In genomic region chrX:49073641-49074575, GRCh38 we compare ENCODE assay signal across 8 cellular contexts. TPM values are rescaled to one million over a fixed set of nuclear protein-coding genes. Genes with fewer than 3 reads are reported as not detected.
DNase-seq lines count a peak whose midpoint lies in the region; ATAC-seq, FAIRE-seq and TF ChIP-seq lines count a peak whose summit lies in the region.

Gene PRAF2 (minus strand): TSS chrX:49074002. CDS start chrX:49073987, 15 bp downstream.

- CTCF ChIA-PET in activated CD4-positive, alpha-beta T cell treated with anti-CD3 and anti-CD28 coated beads for 36 hours (lab: Charles Lee), result no interaction called here

- H3K9me3 ChIP-seq in keratinocyte (ENCODE audit: control insufficient read depth, low read depth, low read length), result no peaks in the 10 kb centered on the region

- POLR2A ChIA-PET in activated CD4-positive, alpha-beta T cell treated with anti-CD3 and anti-CD28 coated beads for 36 hours (lab: Charles Lee), result no interaction called here

- no peaks in the 10 kb centered on the region for H3K9me1 ChIP-seq in keratinocyte (ENCODE audit: control insufficient read depth, extremely low read depth, insufficient read depth, low read length)

- DNase-seq in NCI-H226 (peak; percentile 83), chondrocyte (ENCODE audit: low spot score) (peak; percentile 95), keratinocyte (ENCODE audit: low read depth, low spot score) (peak; percentile 38), 8988T (no peak)
- DNase-seq in activated CD4-positive, alpha-beta T cell treated with anti-CD3 and anti-CD28 coated beads for 36 hours, result peak; percentile 94
- DNase-seq in stimulated activated CD4-positive, alpha-beta T cell treated with anti-CD3 and anti-CD28 coated beads, Interleukin-12 subunit alpha, Interleukin-12 subunit beta, amount 100 ng/mL, for 48 hours (ENCODE audit: low read depth in 2 of 3, low spot score in 1 of 3), result peak; percentile 79 to 87 (median 85)

- H3K4me1 ChIP-seq in keratinocyte (ENCODE audit: control insufficient read depth, extremely low read depth, insufficient read depth, low read length), result peaks cover 2% of the 10 kb centered on the region

- H3K9me3 Mint-ChIP-seq in activated CD4-positive, alpha-beta T cell treated with anti-CD3 and anti-CD28 coated beads for 36 hours (ENCODE audit: low read depth), result no peaks in the 10 kb centered on the region
- no peaks in the 10 kb centered on the region for H3K9me3 Mint-ChIP-seq in chondrocyte (ENCODE audit: low read depth)

- peak within 1 kb of the TSS; percentile 73 for H3K27ac Mint-ChIP-seq in activated CD4-positive, alpha-beta T cell treated with anti-CD3 and anti-CD28 coated beads for 36 hours
- H3K27ac Mint-ChIP-seq in chondrocyte (ENCODE audit: unreplicated experiment), result peak within 1 kb of the TSS; percentile 85

- TF ChIP-seq CTCF in chondrocyte (IDR thresholded peaks at IDR 0.05), result no peak
- TF ChIP-seq CTCF in keratinocyte (optimal IDR thresholded peaks at IDR 0.05 in 1 of 3, IDR thresholded peaks at IDR 0.05 in 1 of 3, conservative IDR thresholded peaks at IDR 0.05 in 1 of 3; ENCODE audit: extremely low read depth in 1 of 3, insufficient read depth in 2 of 3, low read length in 3 of 3), result no peak

- no peaks in the 10 kb centered on the region for H3K27me3 ChIP-seq in keratinocyte (ENCODE audit: control insufficient read depth, extremely low read depth, insufficient read depth, low read length)

- H3K4me1 Mint-ChIP-seq in activated CD4-positive, alpha-beta T cell treated with anti-CD3 and anti-CD28 coated beads for 36 hours, result peaks cover 20% of the 10 kb centered on the region
- H3K4me1 Mint-ChIP-seq in chondrocyte (ENCODE audit: low read depth), result peaks cover 20% of the 10 kb centered on the region

- H3K4me2 ChIP-seq in keratinocyte (ENCODE audit: control insufficient read depth, extremely low read depth, insufficient read depth, low read depth, low read length), result peak within 1 kb of the TSS; percentile 62

- peak within 1 kb of the TSS; percentile 52 for H3K9ac ChIP-seq in keratinocyte (ENCODE audit: control insufficient read depth, extremely low read depth, insufficient read depth, low read length)

- H4K20me1 ChIP-seq in keratinocyte (ENCODE audit: control insufficient read depth, extremely low read depth, insufficient read depth, low read length), result no peaks in the 10 kb centered on the region

- peaks cover 7% of the 10 kb centered on the region for H3K36me3 Mint-ChIP-seq in activated CD4-positive, alpha-beta T cell treated with anti-CD3 and anti-CD28 coated beads for 36 hours (ENCODE audit: low read depth)
- H3K36me3 Mint-ChIP-seq in chondrocyte (ENCODE audit: low read depth), result no peaks in the 10 kb centered on the region

- H3K79me2 ChIP-seq in keratinocyte (ENCODE audit: control insufficient read depth, insufficient read depth, low read length), result no peaks in the 10 kb centered on the region

- H2AFZ ChIP-seq in keratinocyte (ENCODE audit: control insufficient read depth, low read length), result peak within 1 kb of the TSS; percentile 53

- no peaks in the 10 kb centered on the region for H3K27me3 Mint-ChIP-seq in activated CD4-positive, alpha-beta T cell treated with anti-CD3 and anti-CD28 coated beads for 36 hours
- H3K27me3 Mint-ChIP-seq in chondrocyte (ENCODE audit: low read depth), result no peaks in the 10 kb centered on the region

- H3K4me3 Mint-ChIP-seq in activated CD4-positive, alpha-beta T cell treated with anti-CD3 and anti-CD28 coated beads for 36 hours, result peak within 1 kb of the TSS; percentile 78
- peak within 1 kb of the TSS; percentile 81 for H3K4me3 Mint-ChIP-seq in chondrocyte (ENCODE audit: unreplicated experiment)

- peak; percentile 62 for ATAC-seq in GM18499 (IDR thresholded peaks at IDR 0.05; ENCODE audit: insufficient read depth, unreplicated experiment)
- peak; percentile 69 for ATAC-seq in HG03064 (IDR thresholded peaks at IDR 0.05; ENCODE audit: low read depth, unreplicated experiment)
- ATAC-seq in activated CD4-positive, alpha-beta T cell treated with anti-CD3 and anti-CD28 coated beads for 36 hours, result peak; percentile 98

- intact Hi-C loops in activated CD4-positive, alpha-beta T cell treated with anti-CD3 and anti-CD28 coated beads for 36 hours (cut with DNase I, micrococcal nuclease), result loop anchor here in 1 of 2 experiments (1.0 to 10.0 kb wide), 7 partner anchors 27 to 191 kb away; partner anchors contain the start of genes CCDC22, FOXP3, GPKOW and GRIPAP1

- FAIRE-seq in keratinocyte (lab: Jason Lieb, UNC), result peak; percentile 26

- H3K36me3 ChIP-seq in keratinocyte (ENCODE audit: control insufficient read depth in 2 of 2, extremely low read depth in 1 of 2, insufficient read depth in 2 of 2, low read length in 2 of 2), result peaks cover 0 to 2% of the 10 kb centered on the region in 2 experiments

- H3K27ac ChIP-seq in keratinocyte (ENCODE audit: control insufficient read depth, insufficient read depth, low read length), result no peak within 1 kb of the TSS

- dilution Hi-C loops in keratinocyte (cut with MboI; ENCODE audit: extremely low pct_ligation_motif_present, low sequenced_read_pairs), result no loop called here

- H3K4me3 ChIP-seq in keratinocyte (ENCODE audit: control insufficient read depth in 2 of 3, extremely low read depth in 1 of 3, insufficient read depth in 2 of 3, low read depth in 1 of 3, low read length in 3 of 3), result peak within 1 kb of the TSS; percentile 49 to 67 (median 66)

RNA-seq across cellular contexts. Expression of gene PRAF2, which starts in this region (rescaled TPM):
- 10 to 100 TPM in 1 of 2 experiments, 1 to 10 TPM in 1; 9.1 to 11.5 TPM for total RNA-seq in activated CD4-positive, alpha-beta T cell treated with anti-CD3 and anti-CD28 coated beads for 36 hours
- total RNA-seq in chondrocyte, result 51.9 to 58.3 TPM (median 53.4 TPM) in 3 replicates
- polyA plus RNA-seq in keratinocyte, result 4.0 to 9.8 TPM (median 6.9 TPM) in 3 replicates
- 5.1 TPM for polyA plus RNA-seq in keratinocyte (2011; ENCODE audit: low read depth)
- polyA plus RNA-seq in keratinocyte (2011; cell fraction: cytosol; rRNA removed), result 11.9 and 16.5 TPM in 2 replicates
- 8.0 and 11.0 TPM in 2 replicates for polyA plus RNA-seq in keratinocyte (2011; cell fraction: nucleus; rRNA removed)
- polyA plus RNA-seq in keratinocyte (2012; ENCODE audit: low replicate concordance), result 16.1 and 21.4 TPM in 2 replicates
- 5.9 to 21.2 TPM (median 7.1 TPM) in 3 replicates for polyA minus RNA-seq in keratinocyte
- polyA minus RNA-seq in keratinocyte (2011; cell fraction: cytosol; rRNA and poly(A)+ RNA removed), result 18.4 TPM
- polyA minus RNA-seq in keratinocyte (2011; cell fraction: nucleus; rRNA and poly(A)+ RNA removed), result 4.6 and 5.0 TPM in 2 replicates
